In genomic region chr20:8019998-8020247, GRCh38 we compare ENCODE assay signal across 1 cellular context.
TF ChIP-seq lines count a peak whose summit lies in the region.

No MANE protein-coding gene starts in this region.

TF ChIP-seq in K562, 482 proteins besides CTCF, POLR2A, EP300 and RAD21 (continued from another document):
- TF ChIP-seq TFAP4 (CRISPR knock-in tag; IDR thresholded peaks at IDR 0.05; ENCODE audit: borderline replicate concordance) (no peak), TRIM28 (IDR thresholded peaks at IDR 0.05) (no peak), DMBX1 (CRISPR knock-in tag; IDR thresholded peaks at IDR 0.05; ENCODE audit: borderline replicate concordance) (no peak)
